Comparison of ENCODE assay signal across 8 cellular contexts in the genomic region with DNA sequence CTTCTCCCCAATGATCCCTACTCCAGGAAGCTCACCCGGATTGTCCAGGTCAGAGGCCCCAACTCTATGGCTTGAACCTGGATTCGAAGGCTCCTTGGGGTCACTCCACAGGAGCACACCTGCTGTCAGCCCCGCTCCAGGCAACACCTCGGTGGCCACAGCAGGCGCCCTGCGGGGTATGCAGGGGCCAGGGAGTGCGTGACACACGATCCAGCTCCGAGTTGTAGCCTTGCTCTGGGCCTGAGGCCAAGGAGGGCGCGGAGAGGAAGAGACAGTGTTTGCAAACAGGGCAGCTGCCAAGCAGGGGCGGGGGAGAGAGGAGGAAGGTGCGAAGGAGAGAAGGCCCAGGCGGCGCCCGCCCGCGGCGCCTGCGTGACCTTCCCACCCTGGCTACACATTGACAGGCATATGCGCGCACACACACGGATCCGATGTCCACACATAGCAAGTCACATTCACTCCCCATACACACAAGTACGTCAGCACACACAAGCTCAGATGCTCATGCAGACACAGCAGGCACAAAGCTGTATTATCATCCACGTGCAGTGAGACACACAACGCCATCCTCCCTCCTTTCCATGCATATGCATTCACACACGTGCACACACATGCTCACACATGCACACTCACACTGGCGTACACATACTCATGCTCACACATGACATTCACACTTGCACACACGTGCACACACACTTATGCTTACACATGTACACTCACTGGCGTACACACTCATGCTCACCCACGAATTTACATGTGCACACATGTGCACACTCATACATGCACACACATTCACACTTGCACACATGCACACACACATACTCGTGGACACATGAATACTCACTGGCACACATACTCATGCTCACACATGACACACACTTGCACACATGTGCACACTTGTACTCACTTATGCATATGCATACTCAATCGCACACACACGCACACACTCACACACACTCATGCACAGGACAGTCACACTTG. TPM values are rescaled to one million over a fixed set of nuclear protein-coding genes. Genes with fewer than 3 reads are reported as not detected.
DNase-seq lines count a peak whose midpoint lies in the region; ATAC-seq and TF ChIP-seq lines count a peak whose summit lies in the region.

No MANE protein-coding gene starts in this region.

- H3K27me3 ChIP-seq in GM23338 (ENCODE audit: insufficient read depth) = no peaks in the 10 kb centered on the region
- no peaks in the 10 kb centered on the region for H3K27me3 ChIP-seq in neural cell (ENCODE audit: insufficient read depth, low read depth, low read length)
- H3K27me3 ChIP-seq in ascending aorta = peaks cover 12% of the 10 kb centered on the region

- no peak overlapping the region for H3K4me3 ChIP-seq in GM23338
- no peak overlapping the region for H3K4me3 ChIP-seq in neural cell (ENCODE audit: low read length)
- no peak overlapping the region for H3K4me3 ChIP-seq in ascending aorta

- H2AFZ ChIP-seq in GM23338 = peak overlapping the region; percentile 69; the same call in 1 of the 2 replicates
- no peak overlapping the region for H2AFZ ChIP-seq in neural cell (ENCODE audit: low read depth, low read length)

- no peak overlapping the region for H3K27ac ChIP-seq in GM23338 (ENCODE audit: low read depth)
- peak overlapping the region; percentile 20 for H3K27ac ChIP-seq in neural cell (ENCODE audit: low read length)
- H3K27ac ChIP-seq in ascending aorta = no peak overlapping the region

- H3K4me1 ChIP-seq in GM23338 (ENCODE audit: insufficient read depth) = no peaks in the 10 kb centered on the region
- peaks cover 0 to 7% of the 10 kb centered on the region in 2 donors for H3K4me1 ChIP-seq in ascending aorta

- H4K20me1 ChIP-seq in GM23338 (replicated peaks; ENCODE audit: insufficient read depth) = no peaks in the 10 kb centered on the region
- H4K20me1 ChIP-seq in neural cell (ENCODE audit: insufficient read depth) = no peaks in the 10 kb centered on the region

- intact Hi-C loops in ascending aorta (cut with DNase I) = no loop called here

- peaks cover 3% of the 10 kb centered on the region for H3K27me3 Mint-ChIP-seq in GM23338 (ENCODE audit: insufficient read depth, low read depth, poor library complexity)

- H3K9ac ChIP-seq in neural cell (ENCODE audit: low read length) = no peak overlapping the region

- peaks cover 3% of the 10 kb centered on the region for H3K4me1 Mint-ChIP-seq in GM23338

- TF ChIP-seq CTCF in GM23338 (conservative IDR thresholded peaks at IDR 0.05; ENCODE audit: low read depth in 2 of 2) (no peak), neural cell (IDR thresholded peaks at IDR 0.05; ENCODE audit: poor library complexity, severe bottlenecking) (no peak), ascending aorta (IDR thresholded peaks at IDR 0.05) (no peak)

- no peak for TF ChIP-seq RAD21 in neural cell (conservative IDR thresholded peaks at IDR 0.05)

- ATAC-seq in GM23338 = peak; percentile 61
- ATAC-seq in GM21526 (IDR thresholded peaks at IDR 0.05; ENCODE audit: low FRiP score, unreplicated experiment) = no peak

- DNase-seq in GM23338 (ENCODE audit: low spot score) (peak; percentile 40), NCI-H2227 (lab: John Stamatoyannopoulos, UW; ENCODE audit: unreplicated experiment) (peak; percentile 69), dermis blood vessel endothelial cell (peak; percentile 63), ascending aorta (ENCODE audit: low spot score in 2 of 2) (no peak)
- DNase-seq in stimulated activated CD4-positive, alpha-beta T cell treated with anti-CD3 and anti-CD28 coated beads, Interleukin-12 subunit alpha, Interleukin-12 subunit beta, amount 100 ng/mL, for 4 hours = no peak
- no peak for DNase-seq in activated CD8-positive, alpha-beta memory T cell treated with anti-CD3 and anti-CD28 coated beads, Interleukin-2, amount 50 U/mL, for 48 hours

- no peaks in the 10 kb centered on the region for H3K9me2 ChIP-seq in GM23338 (ENCODE audit: insufficient read depth)
- H3K9me2 ChIP-seq in neural cell (ENCODE audit: insufficient read depth, low read length) = no peaks in the 10 kb centered on the region

- no peaks in the 10 kb centered on the region for H3K36me3 Mint-ChIP-seq in GM23338 (ENCODE audit: low read depth)

- H3K36me3 ChIP-seq in GM23338 (ENCODE audit: insufficient read depth) (no peaks in the 10 kb centered on the region), neural cell (ENCODE audit: insufficient read depth, low read length) (no peaks in the 10 kb centered on the region), ascending aorta (no peaks in the 10 kb centered on the region)

- TF ChIP-seq EP300 in neural cell (conservative IDR thresholded peaks at IDR 0.05; ENCODE audit: poor library complexity, severe bottlenecking) = no peak

- H3K4me3 Mint-ChIP-seq in GM23338 = no peak overlapping the region

- H3K27ac Mint-ChIP-seq in GM23338 = no peak overlapping the region

- no peaks in the 10 kb centered on the region for H3K79me2 ChIP-seq in GM23338 (replicated peaks; ENCODE audit: insufficient read depth)
- H3K79me2 ChIP-seq in neural cell (replicated peaks; ENCODE audit: insufficient read depth, low read length) = no peaks in the 10 kb centered on the region

- H3K9me3 ChIP-seq in neural cell (ENCODE audit: low read length) (no peaks in the 10 kb centered on the region), ascending aorta (no peaks in the 10 kb centered on the region)

- peaks cover 16% of the 10 kb centered on the region for H3F3A ChIP-seq in GM23338 (replicated peaks; ENCODE audit: low read depth)
- no peaks in the 10 kb centered on the region for H3F3A ChIP-seq in neural cell (ENCODE audit: insufficient read depth, low read length, poor library complexity, severe bottlenecking)

- H3K4me2 ChIP-seq in GM23338 = no peak overlapping the region
- no peak overlapping the region for H3K4me2 ChIP-seq in neural cell (ENCODE audit: low read length)

- no peaks in the 10 kb centered on the region for H3K9me3 Mint-ChIP-seq in GM23338

TF ChIP-seq in GM23338, 12 proteins besides CTCF, POLR2A, EP300 and RAD21:
- TF ChIP-seq, protein P1, sequence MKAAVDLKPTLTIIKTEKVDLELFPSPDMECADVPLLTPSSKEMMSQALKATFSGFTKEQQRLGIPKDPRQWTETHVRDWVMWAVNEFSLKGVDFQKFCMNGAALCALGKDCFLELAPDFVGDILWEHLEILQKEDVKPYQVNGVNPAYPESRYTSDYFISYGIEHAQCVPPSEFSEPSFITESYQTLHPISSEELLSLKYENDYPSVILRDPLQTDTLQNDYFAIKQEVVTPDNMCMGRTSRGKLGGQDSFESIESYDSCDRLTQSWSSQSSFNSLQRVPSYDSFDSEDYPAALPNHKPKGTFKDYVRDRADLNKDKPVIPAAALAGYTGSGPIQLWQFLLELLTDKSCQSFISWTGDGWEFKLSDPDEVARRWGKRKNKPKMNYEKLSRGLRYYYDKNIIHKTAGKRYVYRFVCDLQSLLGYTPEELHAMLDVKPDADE (IDR thresholded peaks at IDR 0.05) = no peak
- TF ChIP-seq ZNF331 (CRISPR knock-in tag; IDR thresholded peaks at IDR 0.05; ENCODE audit: low read depth) (no peak), EZH2phosphoT487 (IDR thresholded peaks at IDR 0.05; ENCODE audit: unreplicated experiment) (no peak), EZH2 (IDR thresholded peaks at IDR 0.05; ENCODE audit: low read depth, unreplicated experiment) (no peak), STAT1 (IDR thresholded peaks at IDR 0.05; ENCODE audit: unreplicated experiment) (no peak)

RNA-seq across cellular contexts. Expression of a gene that starts 10.4 kb away (rescaled TPM):
- total RNA-seq in GM23338 (2014; rRNA removed; shearing (Covaris generic)) = 2.0 and 3.5 TPM in 2 replicates
- 0.82 and 1.1 TPM in 2 replicates for polyA plus RNA-seq in GM23338 (2016; fragmentation: Nextera tagmentation; extraction: Ambion mirVana)
- total RNA-seq in dermis blood vessel endothelial cell = not detected in 2 replicates
- polyA plus RNA-seq in neural cell = not detected in 2 replicates
- not detected in 2 replicates for polyA minus RNA-seq in neural cell
- not detected for total RNA-seq in ascending aorta

RNA-seq across cellular contexts. Expression of a gene that starts 18.8 kb away (rescaled TPM):
- total RNA-seq in GM23338 (2014; rRNA removed; shearing (Covaris generic)) = 0.23 and 0.94 TPM in 2 replicates
- polyA plus RNA-seq in GM23338 (2016; fragmentation: Nextera tagmentation; extraction: Ambion mirVana) = 0.27 and 0.80 TPM in 2 replicates
- 0.17 and 0.74 TPM in 2 replicates for total RNA-seq in dermis blood vessel endothelial cell
- polyA plus RNA-seq in neural cell = not detected in 2 replicates
- polyA minus RNA-seq in neural cell = not detected in 2 replicates
- not detected for total RNA-seq in ascending aorta

RNA-seq across cellular contexts. Expression of a gene that starts 38.3 kb away (rescaled TPM):
- 0.69 and 1.2 TPM in 2 replicates for total RNA-seq in GM23338 (2014; rRNA removed; shearing (Covaris generic))
- polyA plus RNA-seq in GM23338 (2016; fragmentation: Nextera tagmentation; extraction: Ambion mirVana) (0.14 and 0.23 TPM in 2 replicates), neural cell (0.45 and 1.4 TPM in 2 replicates)
- total RNA-seq in dermis blood vessel endothelial cell (0.19 and 0.51 TPM in 2 replicates), ascending aorta (22.4 TPM)
- 0.81 and 1.5 TPM in 2 replicates for polyA minus RNA-seq in neural cell

RNA-seq across cellular contexts. Expression of a gene that starts 41.5 kb away (rescaled TPM):
- total RNA-seq in GM23338 (2014; rRNA removed; shearing (Covaris generic)) = 25.4 and 27.8 TPM in 2 replicates
- polyA plus RNA-seq in GM23338 (2016; fragmentation: Nextera tagmentation; extraction: Ambion mirVana) (39.6 and 45.5 TPM in 2 replicates), neural cell (129 and 145 TPM in 2 replicates)
- total RNA-seq in dermis blood vessel endothelial cell (8.7 and 14.5 TPM in 2 replicates), ascending aorta (21.6 TPM)
- 31.1 and 39.7 TPM in 2 replicates for polyA minus RNA-seq in neural cell

RNA-seq across cellular contexts. Expression of a gene that starts 50.1 kb away (rescaled TPM):
- 10.7 and 12.7 TPM in 2 replicates for total RNA-seq in GM23338 (2014; rRNA removed; shearing (Covaris generic))
- polyA plus RNA-seq in GM23338 (2016; fragmentation: Nextera tagmentation; extraction: Ambion mirVana) (3.9 and 4.9 TPM in 2 replicates), neural cell (0.37 and 0.68 TPM in 2 replicates)
- total RNA-seq in dermis blood vessel endothelial cell (1.4 and 3.3 TPM in 2 replicates), ascending aorta (13.2 TPM)
- 1.5 and 1.9 TPM in 2 replicates for polyA minus RNA-seq in neural cell

Comparison
In these comparisons a context has a peak if more than half of its experiments do, and no peak if none do; other contexts are left out.
1. DNase-seq: peak in GM23338 (single experiment), NCI-H2227 (single experiment) and dermis blood vessel endothelial cell (single experiment); none in stimulated activated CD4-positive, alpha-beta T cell treated with anti-CD3 and anti-CD28 coated beads, Interleukin-12 subunit alpha, Interleukin-12 subunit beta, amount 100 ng/mL, for 4 hours (single experiment), ascending aorta (0 of 2) and activated CD8-positive, alpha-beta memory T cell treated with anti-CD3 and anti-CD28 coated beads, Interleukin-2, amount 50 U/mL, for 48 hours (single experiment).
2. RNA of a gene that starts 38.3 kb away (total RNA-seq): 22.4 TPM in ascending aorta (single experiment); 0.69 to 1.2 TPM in GM23338 and 0.19 to 0.51 TPM in dermis blood vessel endothelial cell; every median in the first group is over 10 times any median in the second.